28 cellular contexts compared by ENCODE assay signal in genomic region chr14:105971593-105972500, GRCh38.
"Had no signal": no experiment of that assay in that cellular context is flagged by ENCODE, and none has a peak within 500 bp of the region (broad histone marks: within the 10 kb centered on the region; RNA-seq: fewer than 3 reads in every experiment).

No MANE protein-coding gene starts in this region.

- H3K27me3 ChIP-seq: neural progenitor cell, ovary, right lobe of liver, testis, transverse colon, upper lobe of right lung, vagina had no signal

- H3K27ac Mint-ChIP-seq: natural killer cell; nephron; neural progenitor cell; progenitor cell of endocrine pancreas; stimulated activated effector memory CD8-positive, alpha-beta T cell treated with anti-CD3 and anti-CD28 coated beads, Interleukin-12 subunit alpha, Interleukin-12 subunit beta, amount 100 ng/mL, for 72 hours; stimulated activated naive B cell treated with anti-CD40 and anti-IgM and Interleukin-4, amounts not matched to agents 10 μg/mL and 1 μg/mL and 100 μg/mL, for 72 hours; stimulated activated naive CD8-positive, alpha-beta T cell treated with anti-CD3 and anti-CD28 coated beads, Interleukin-15, Interleukin-2, amounts not matched to agents 100 ng/mL and 50 ng/mL, for 24 hours; type B pancreatic cell had no signal

- H3K4me3 ChIP-seq: neural progenitor cell, ovary, psoas muscle, right lobe of liver, sigmoid colon, stomach, suprapubic skin, testis, tibial artery, transverse colon, upper lobe of right lung, vagina had no signal

- H3K79me2 ChIP-seq: parathyroid adenoma had no signal

- H3K27me3 Mint-ChIP-seq: progenitor cell of endocrine pancreas; stimulated activated naive CD8-positive, alpha-beta T cell treated with anti-CD3 and anti-CD28 coated beads, Interleukin-15, Interleukin-2, amounts not matched to agents 100 ng/mL and 50 ng/mL, for 24 hours; type B pancreatic cell had no signal

- DNase-seq: natural killer cell; occipital lobe; ovary; psoas muscle; right cardiac atrium; right lobe of liver; sigmoid colon; small intestine; stimulated activated CD4-positive, alpha-beta T cell treated with anti-CD3 and anti-CD28 coated beads, Interleukin-15, amount 100 ng/mL, for 24 hours; stimulated activated CD4-positive, alpha-beta T cell treated with anti-CD3 and anti-CD28 coated beads, Interleukin-2, amount 100 ng/mL, for 24 hours; stimulated activated CD4-positive, alpha-beta T cell treated with anti-CD3 and anti-CD28 coated beads, Interleukin-2, amount 100 ng/mL, for 48 hours; stimulated activated CD4-positive, alpha-beta T cell treated with anti-CD3 and anti-CD28 coated beads, Interleukin-4, amount 100 ng/mL, for 24 hours; stimulated activated naive B cell treated with anti-CD40 and anti-IgM and Interleukin-4, amounts not matched to agents 10 μg/mL and 1 μg/mL and 100 μg/mL, for 72 hours; stimulated activated naive CD4-positive, alpha-beta T cell treated with Interleukin-2 at 50 U/mL for 16 hours; stomach; testis; tibial artery; transverse colon; upper lobe of right lung had no signal

- H3K4me3 Mint-ChIP-seq: natural killer cell; nephron; neural progenitor cell; stimulated activated effector memory CD8-positive, alpha-beta T cell treated with anti-CD3 and anti-CD28 coated beads, Interleukin-12 subunit alpha, Interleukin-12 subunit beta, amount 100 ng/mL, for 72 hours; stimulated activated naive B cell treated with anti-CD40 and anti-IgM and Interleukin-4, amounts not matched to agents 10 μg/mL and 1 μg/mL and 100 μg/mL, for 72 hours; stimulated activated naive CD8-positive, alpha-beta T cell treated with anti-CD3 and anti-CD28 coated beads, Interleukin-15, Interleukin-2, amounts not matched to agents 100 ng/mL and 50 ng/mL, for 24 hours; type B pancreatic cell had no signal

- H3K36me3 Mint-ChIP-seq: natural killer cell; neural progenitor cell; stimulated activated naive B cell treated with anti-CD40 and anti-IgM and Interleukin-4, amounts not matched to agents 10 μg/mL and 1 μg/mL and 100 μg/mL, for 72 hours; type B pancreatic cell had no signal

- H3K9me3 Mint-ChIP-seq: natural killer cell; stimulated activated effector memory CD8-positive, alpha-beta T cell treated with anti-CD3 and anti-CD28 coated beads, Interleukin-12 subunit alpha, Interleukin-12 subunit beta, amount 100 ng/mL, for 72 hours; stimulated activated naive B cell treated with anti-CD40 and anti-IgM and Interleukin-4, amounts not matched to agents 10 μg/mL and 1 μg/mL and 100 μg/mL, for 72 hours; stimulated activated naive CD8-positive, alpha-beta T cell treated with anti-CD3 and anti-CD28 coated beads, Interleukin-15, Interleukin-2, amounts not matched to agents 100 ng/mL and 50 ng/mL, for 24 hours had no signal

- H3K4me1 Mint-ChIP-seq: nephron, neural progenitor cell had no signal

- H3K27ac ChIP-seq: neural progenitor cell, ovary, parathyroid adenoma, psoas muscle, right lobe of liver, sigmoid colon, stomach, suprapubic skin, testis, tibial artery, transverse colon, upper lobe of right lung, vagina had no signal

- H3K4me2 ChIP-seq: neural progenitor cell had no signal

- H3K9ac ChIP-seq: neural progenitor cell, parathyroid adenoma had no signal

- ATAC-seq: natural killer cell; psoas muscle; right cardiac atrium; right lobe of liver; stimulated activated effector memory CD8-positive, alpha-beta T cell treated with anti-CD3 and anti-CD28 coated beads, Interleukin-12 subunit alpha, Interleukin-12 subunit beta, amount 100 ng/mL, for 72 hours; upper lobe of right lung had no signal

- H2AFZ ChIP-seq: neural progenitor cell, parathyroid adenoma had no signal

- H3K4me1 ChIP-seq: neural progenitor cell, parathyroid adenoma, psoas muscle, right lobe of liver, sigmoid colon, stomach, suprapubic skin, testis, tibial artery, transverse colon, upper lobe of right lung, vagina had no signal

- H3K9me3 ChIP-seq: ovary, psoas muscle, right lobe of liver, sigmoid colon, stomach, suprapubic skin, testis, tibial artery, transverse colon, upper lobe of right lung, vagina had no signal

- H3K36me3 ChIP-seq: neural progenitor cell, ovary, right lobe of liver, sigmoid colon, stomach, suprapubic skin, tibial artery, transverse colon, upper lobe of right lung, vagina had no signal
